ENCODE assay signal across 34 cellular contexts in genomic region chr3:116757310-116757709, GRCh38. TPM values are rescaled to one million over a fixed set of nuclear protein-coding genes. Genes with fewer than 3 reads are reported as not detected.
"Had no signal": no experiment of that assay in that cellular context is flagged by ENCODE, and none has a peak within 500 bp of the region (broad histone marks: within the 10 kb centered on the region; RNA-seq: fewer than 3 reads in every experiment).

No MANE protein-coding gene starts in this region.

- H3K4me1 Mint-ChIP-seq: activated B cell treated with CpG ODN at 0.5 μM for 24 hours; activated CD4-positive, alpha-beta memory T cell treated with anti-CD3 and anti-CD28 coated beads, Interleukin-2, amount 10 ng/mL, durations not matched to agents 7 days and 5 days; activated CD8-positive, alpha-beta memory T cell treated with anti-CD3 and anti-CD28 coated beads, Interleukin-2, amount 10 ng/mL, durations not matched to agents 7 days and 5 days; activated naive CD4-positive, alpha-beta T cell treated with anti-CD3 and anti-CD28 coated beads, Interleukin-2, amount 10 ng/mL, durations not matched to agents 7 days and 5 days; activated naive CD8-positive, alpha-beta T cell treated with anti-CD3 and anti-CD28 coated beads, Interleukin-2, amount 50 U/mL, for 24 hours had no signal

- H3K27ac Mint-ChIP-seq: activated B cell treated with CpG ODN at 0.5 μM for 24 hours; activated CD4-positive, alpha-beta memory T cell treated with anti-CD3 and anti-CD28 coated beads, Interleukin-2, amount 10 ng/mL, durations not matched to agents 7 days and 5 days; activated CD8-positive, alpha-beta memory T cell treated with anti-CD3 and anti-CD28 coated beads, Interleukin-2, amount 10 ng/mL, durations not matched to agents 7 days and 5 days; activated naive CD4-positive, alpha-beta T cell treated with anti-CD3 and anti-CD28 coated beads, Interleukin-2, amount 10 ng/mL, durations not matched to agents 7 days and 5 days; activated naive CD8-positive, alpha-beta T cell; activated naive CD8-positive, alpha-beta T cell treated with anti-CD3 and anti-CD28 coated beads, Interleukin-2, amount 50 U/mL, for 24 hours had no signal

- H3K4me3 Mint-ChIP-seq: activated B cell treated with CpG ODN at 0.5 μM for 24 hours; activated CD4-positive, alpha-beta memory T cell treated with anti-CD3 and anti-CD28 coated beads, Interleukin-2, amount 10 ng/mL, durations not matched to agents 7 days and 5 days; activated CD8-positive, alpha-beta memory T cell treated with anti-CD3 and anti-CD28 coated beads, Interleukin-2, amount 10 ng/mL, durations not matched to agents 7 days and 5 days; activated naive CD4-positive, alpha-beta T cell treated with anti-CD3 and anti-CD28 coated beads, Interleukin-2, amount 10 ng/mL, durations not matched to agents 7 days and 5 days; activated naive CD8-positive, alpha-beta T cell; activated naive CD8-positive, alpha-beta T cell treated with anti-CD3 and anti-CD28 coated beads, Interleukin-2, amount 50 U/mL, for 24 hours had no signal

- ATAC-seq: activated CD8-positive, alpha-beta memory T cell treated with anti-CD3 and anti-CD28 coated beads, Interleukin-2, amount 10 ng/mL, durations not matched to agents 7 days and 5 days; activated naive CD8-positive, alpha-beta T cell treated with anti-CD3 and anti-CD28 coated beads, Interleukin-2, amount 50 U/mL, for 24 hours had no signal

- H3K36me3 Mint-ChIP-seq: activated CD8-positive, alpha-beta memory T cell treated with anti-CD3 and anti-CD28 coated beads, Interleukin-2, amount 10 ng/mL, durations not matched to agents 7 days and 5 days; activated naive CD4-positive, alpha-beta T cell treated with anti-CD3 and anti-CD28 coated beads, Interleukin-2, amount 10 ng/mL, durations not matched to agents 7 days and 5 days; activated naive CD8-positive, alpha-beta T cell; brain had no signal

- H3K27me3 Mint-ChIP-seq: activated CD4-positive, alpha-beta memory T cell treated with anti-CD3 and anti-CD28 coated beads, Interleukin-2, amount 10 ng/mL, durations not matched to agents 7 days and 5 days; activated CD8-positive, alpha-beta memory T cell treated with anti-CD3 and anti-CD28 coated beads, Interleukin-2, amount 10 ng/mL, durations not matched to agents 7 days and 5 days; activated naive CD4-positive, alpha-beta T cell treated with anti-CD3 and anti-CD28 coated beads, Interleukin-2, amount 10 ng/mL, durations not matched to agents 7 days and 5 days; activated naive CD8-positive, alpha-beta T cell; activated naive CD8-positive, alpha-beta T cell treated with anti-CD3 and anti-CD28 coated beads, Interleukin-2, amount 50 U/mL, for 24 hours; brain had no signal

- DNase-seq: activated B cell treated with CpG ODN at 0.5 μM for 24 hours; activated CD4-positive, alpha-beta memory T cell treated with anti-CD3 and anti-CD28 coated beads, Interleukin-2, amount 10 ng/mL, durations not matched to agents 7 days and 5 days; activated CD4-positive, alpha-beta T cell treated with anti-CD3 and anti-CD28 coated beads for 1 hour; activated CD4-positive, alpha-beta T cell treated with anti-CD3 and anti-CD28 coated beads for 48 hours; activated CD8-positive, alpha-beta memory T cell treated with anti-CD3 and anti-CD28 coated beads for 24 hours; activated CD8-positive, alpha-beta memory T cell treated with anti-CD3 and anti-CD28 coated beads, Interleukin-2, amount 10 ng/mL, durations not matched to agents 7 days and 5 days; activated CD8-positive, alpha-beta memory T cell treated with anti-CD3 and anti-CD28 coated beads, Interleukin-2, amount 50 U/mL, for 48 hours; activated effector memory CD4-positive, alpha-beta T cell treated with Interleukin-2 at 50 U/mL for 16 hours; activated naive CD4-positive, alpha-beta T cell treated with anti-CD3 and anti-CD28 coated beads, Interleukin-2, amount 10 ng/mL, durations not matched to agents 7 days and 5 days; activated naive CD8-positive, alpha-beta T cell treated with anti-CD3 and anti-CD28 coated beads, Interleukin-2, amount 50 U/mL, for 24 hours; activated T-cell treated with anti-CD3 and anti-CD28 coated beads, Interleukin-2, amount 50 U/mL, for 48 hours; anterior cingulate cortex; central memory CD4-positive, alpha-beta T cell; Kasumi-1; MG63; NCI-H1048; NCI-H1105 treated with DMSO at 0.1 percent for 48 hours; NCI-H1436; NCI-H1694; NCI-H1930; NCI-H226; NCI-H446 treated with DMSO at 0.1 percent for 48 hours; NCI-H526; NCI-H748 treated with DMSO at 0.1 percent for 48 hours; NK-92 treated with Interleukin-12 subunit alpha and Interleukin-12 subunit beta, amount 100 ng/mL, for 24 hours; PC-9; Right ventricle myocardium superior; SK-N-SH; T-helper 1 cell; T-helper 2 cell; T-helper 9 cell had no signal

- H3K9me3 Mint-ChIP-seq: activated B cell treated with CpG ODN at 0.5 μM for 24 hours; activated CD4-positive, alpha-beta memory T cell treated with anti-CD3 and anti-CD28 coated beads, Interleukin-2, amount 10 ng/mL, durations not matched to agents 7 days and 5 days; activated naive CD4-positive, alpha-beta T cell treated with anti-CD3 and anti-CD28 coated beads, Interleukin-2, amount 10 ng/mL, durations not matched to agents 7 days and 5 days; activated naive CD8-positive, alpha-beta T cell treated with anti-CD3 and anti-CD28 coated beads, Interleukin-2, amount 50 U/mL, for 24 hours; brain had no signal

RNA-seq across cellular contexts. Expression of gene TUSC7, which starts 47.7 kb away (rescaled TPM):
- total RNA-seq: activated B cell treated with CpG ODN at 0.5 μM for 24 hours; activated CD4-positive, alpha-beta memory T cell treated with anti-CD3 and anti-CD28 coated beads, Interleukin-2, amount 10 ng/mL, durations not matched to agents 7 days and 5 days; activated CD8-positive, alpha-beta memory T cell treated with anti-CD3 and anti-CD28 coated beads, Interleukin-2, amount 10 ng/mL, durations not matched to agents 7 days and 5 days; bronchial epithelial cell; PC-9; Right ventricle myocardium superior had no signal
